ENCODE assay signal across 16 cellular contexts in the genomic region with DNA sequence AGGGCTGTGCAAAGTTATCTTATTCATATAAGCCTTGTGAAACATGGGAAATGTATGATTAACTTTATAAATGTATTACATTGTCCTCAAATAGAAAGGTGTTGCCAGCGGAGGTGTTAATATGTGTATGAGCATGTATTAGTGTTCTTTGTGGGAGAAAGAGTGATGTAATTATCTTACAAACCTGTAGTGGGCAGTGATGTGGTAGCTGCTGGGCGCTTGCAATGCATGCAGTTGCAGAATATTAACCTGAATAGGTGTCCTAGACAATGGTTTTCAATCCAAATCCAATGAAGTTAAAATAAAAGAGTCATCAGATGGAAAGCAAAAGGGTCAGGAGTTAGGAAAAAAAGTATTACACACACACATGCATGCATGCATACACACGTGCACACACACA.
DNase-seq lines count a peak whose midpoint lies in the region; ATAC-seq and TF ChIP-seq lines count a peak whose summit lies in the region.
"Had no signal": no experiment of that assay in that cellular context is flagged by ENCODE, and none has a peak within 500 bp of the region (broad histone marks: within the 10 kb centered on the region; RNA-seq: fewer than 3 reads in every experiment).

No MANE protein-coding gene starts in this region.

- H3K4me1 Mint-ChIP-seq in GM23338: no peaks in the 10 kb centered on the region
- H3K4me1 Mint-ChIP-seq: nephron had no signal

- H3K4me1 ChIP-seq in A673 (ENCODE audit: insufficient read depth, low read length, poor library complexity, severe bottlenecking) (no peaks in the 10 kb centered on the region), GM23338 (ENCODE audit: insufficient read depth) (no peaks in the 10 kb centered on the region), PC-3 (ENCODE audit: insufficient read depth, low read length) (peaks cover 8% of the 10 kb centered on the region), tibial artery (no peaks in the 10 kb centered on the region)

- CTCF ChIA-PET in A673 (lab: Charles Lee): no interaction called here
- CTCF ChIA-PET in PC-3 (lab: Charles Lee): interaction anchor here (0.6 kb wide), 1 partner anchor 75 kb away, joined by 9 read pairs; no protein-coding TSS in a partner anchor

- no peaks in the 10 kb centered on the region for H3K27me3 ChIP-seq in A673 (replicated peaks; ENCODE audit: insufficient read depth, low read depth, low read length, poor library complexity)
- no peaks in the 10 kb centered on the region for H3K27me3 ChIP-seq in GM23338 (ENCODE audit: insufficient read depth)
- no peaks in the 10 kb centered on the region for H3K27me3 ChIP-seq in PC-3 (ENCODE audit: low read length)
- H3K27me3 ChIP-seq in tibial artery: no peaks in the 10 kb centered on the region

- no peaks in the 10 kb centered on the region for H3K9me3 ChIP-seq in A673 (ENCODE audit: low read depth, low read length, poor library complexity, severe bottlenecking)
- no peaks in the 10 kb centered on the region for H3K9me3 ChIP-seq in PC-3 (ENCODE audit: low read length)
- no peaks in the 10 kb centered on the region for H3K9me3 ChIP-seq in tibial artery

- H3F3A ChIP-seq in GM23338 (replicated peaks; ENCODE audit: low read depth): no peaks in the 10 kb centered on the region
- no peaks in the 10 kb centered on the region for H3F3A ChIP-seq in PC-3 (ENCODE audit: low read length, unreplicated experiment)

- POLR2A ChIA-PET in A673 (lab: Charles Lee; ENCODE audit: low non-redundant PET): no interaction called here
- POLR2A ChIA-PET in PC-3 (lab: Charles Lee; ENCODE audit: unreplicated experiment): no interaction called here

- DNase-seq in A673 (ENCODE audit: low spot score): no peak
- peak; percentile 32 for DNase-seq in GM23338 (ENCODE audit: low spot score)
- DNase-seq in PC-3: peak; percentile 32
- no peak for DNase-seq in epithelial cell of proximal tubule (ENCODE audit: low read depth)
- no peak for DNase-seq in GM19238 (ENCODE audit: insufficient read length, low spot score)
- no peak for DNase-seq in tibial artery
- DNase-seq: CD4-positive, alpha-beta T cell; left colon; MV-4-11; stimulated activated CD4-positive, alpha-beta T cell treated with anti-CD3 and anti-CD28 coated beads, Interleukin-12 subunit alpha, Interleukin-12 subunit beta, amount 100 ng/mL, for 4 hours; stimulated activated CD8-positive, alpha-beta memory T cell treated with anti-CD3 and anti-CD28 coated beads, Interleukin-4, amount 100 ng/mL, for 48 hours had no signal

- no peaks in the 10 kb centered on the region for H3K27me3 Mint-ChIP-seq in GM23338 (ENCODE audit: insufficient read depth, low read depth, poor library complexity)
- H3K27me3 Mint-ChIP-seq: activated naive CD8-positive, alpha-beta T cell; CD4-positive, alpha-beta T cell; dendritic cell treated with granulocyte-macrophage colony-stimulating factor and Interleukin-4, amounts not matched to agents 40 ng/mL and 50 ng/mL, for 4 days had no signal

- no TSS peak for BruUV-seq in A673 (replicated peaks; lab: Mats Ljungman, UMichigan)
- BruUV-seq in PC-3 (replicated peaks; lab: Mats Ljungman, UMichigan): no TSS peak

- no peak overlapping the region for H3K27ac ChIP-seq in A673 (ENCODE audit: low read depth, low read length, poor library complexity, severe bottlenecking)
- H3K27ac ChIP-seq in GM23338 (ENCODE audit: low read depth): no peak overlapping the region
- no peak overlapping the region for H3K27ac ChIP-seq in PC-3 (ENCODE audit: low read length)
- H3K27ac ChIP-seq in tibial artery: no peak overlapping the region

- intact Hi-C loops in A673 (cut with micrococcal nuclease; ENCODE audit: unreplicated experiment): no loop called here
- intact Hi-C loops in PC-3 (cut with micrococcal nuclease): no loop called here
- intact Hi-C loops in tibial artery (cut with DNase I; ENCODE audit: low total_unique reads): no loop called here

- H3K36me3 ChIP-seq in A673 (ENCODE audit: insufficient read depth, low read length, poor library complexity, severe bottlenecking) (no peaks in the 10 kb centered on the region), GM23338 (ENCODE audit: insufficient read depth) (0 out of 2 replicates have a peak, but pooled peaks cover 3% of the 10 kb centered on the region), PC-3 (ENCODE audit: low read depth, low read length) (no peaks in the 10 kb centered on the region), tibial artery (no peaks in the 10 kb centered on the region)

- H3K27ac Mint-ChIP-seq in GM23338: no peak overlapping the region
- H3K27ac Mint-ChIP-seq: activated naive CD8-positive, alpha-beta T cell; CD4-positive, alpha-beta T cell; dendritic cell treated with granulocyte-macrophage colony-stimulating factor and Interleukin-4, amounts not matched to agents 40 ng/mL and 50 ng/mL, for 4 days; nephron had no signal

- H3K9me3 Mint-ChIP-seq in GM23338: peaks cover 17% of the 10 kb centered on the region
- H3K9me3 Mint-ChIP-seq: nephron had no signal

- H2AFZ ChIP-seq in GM23338: no peak overlapping the region
- H2AFZ ChIP-seq in PC-3 (ENCODE audit: low read length): no peak overlapping the region

- H3K9me2 ChIP-seq in GM23338 (ENCODE audit: insufficient read depth): peaks cover 8% of the 10 kb centered on the region; the same call in 1 of the 2 replicates
- H3K9me2 ChIP-seq in PC-3 (replicated peaks; ENCODE audit: low read length): no peaks in the 10 kb centered on the region

- ATAC-seq in GM23338: no peak; the same call in 2 of the 3 replicates
- no peak for ATAC-seq in PC-3
- ATAC-seq in GM21381 (IDR thresholded peaks at IDR 0.05; ENCODE audit: unreplicated experiment): no peak
- ATAC-seq in GM18907 (IDR thresholded peaks at IDR 0.05; ENCODE audit: unreplicated experiment): no peak
- ATAC-seq: left colon had no signal

- H3K4me3 Mint-ChIP-seq in GM23338: no peak overlapping the region
- H3K4me3 Mint-ChIP-seq: activated naive CD8-positive, alpha-beta T cell; CD4-positive, alpha-beta T cell; dendritic cell treated with granulocyte-macrophage colony-stimulating factor and Interleukin-4, amounts not matched to agents 40 ng/mL and 50 ng/mL, for 4 days; nephron had no signal

- H3K4me3 ChIP-seq in A673 (ENCODE audit: low read depth, low read length, poor library complexity, severe bottlenecking) (no peak overlapping the region), GM23338 (no peak overlapping the region), PC-3 (ENCODE audit: low read length) (no peak overlapping the region), epithelial cell of proximal tubule (ENCODE audit: low read depth, low read length) (no peak overlapping the region), tibial artery (no peak overlapping the region)

- H3K4me2 ChIP-seq in GM23338: no peak overlapping the region
- no peak overlapping the region for H3K4me2 ChIP-seq in PC-3 (ENCODE audit: low read length)

- peaks cover 22% of the 10 kb centered on the region for H3K36me3 Mint-ChIP-seq in GM23338 (ENCODE audit: low read depth)
- H3K36me3 Mint-ChIP-seq: activated naive CD8-positive, alpha-beta T cell had no signal

- H4K20me1 ChIP-seq in GM23338 (replicated peaks; ENCODE audit: insufficient read depth) (no peaks in the 10 kb centered on the region), PC-3 (ENCODE audit: low read length) (no peaks in the 10 kb centered on the region)

- no peaks in the 10 kb centered on the region for H3K79me2 ChIP-seq in GM23338 (replicated peaks; ENCODE audit: insufficient read depth)
- no peaks in the 10 kb centered on the region for H3K79me2 ChIP-seq in PC-3 (ENCODE audit: low read length)

- no peak overlapping the region for H3K9ac ChIP-seq in PC-3 (ENCODE audit: low read length)

- TF ChIP-seq CTCF in A673 (conservative IDR thresholded peaks at IDR 0.05; ENCODE audit: low read depth, low read length) (peak; percentile 32; the same call in 1 of the 2 replicates), GM23338 (conservative IDR thresholded peaks at IDR 0.05; ENCODE audit: low read depth in 2 of 2) (peak; percentile 59 to 60), PC-3 (conservative IDR thresholded peaks at IDR 0.05; ENCODE audit: low read depth, low read length) (peak; percentile 64), epithelial cell of proximal tubule (conservative IDR thresholded peaks at IDR 0.05; ENCODE audit: low read depth, low read length) (peak; percentile 42), tibial artery (IDR thresholded peaks at IDR 0.05) (no peak)

TF ChIP-seq in GM23338, 12 proteins besides CTCF, POLR2A, EP300 and RAD21 (continues in another document):
- TF ChIP-seq STAT1 (IDR thresholded peaks at IDR 0.05; ENCODE audit: unreplicated experiment): no peak
- TF ChIP-seq, protein P1, sequence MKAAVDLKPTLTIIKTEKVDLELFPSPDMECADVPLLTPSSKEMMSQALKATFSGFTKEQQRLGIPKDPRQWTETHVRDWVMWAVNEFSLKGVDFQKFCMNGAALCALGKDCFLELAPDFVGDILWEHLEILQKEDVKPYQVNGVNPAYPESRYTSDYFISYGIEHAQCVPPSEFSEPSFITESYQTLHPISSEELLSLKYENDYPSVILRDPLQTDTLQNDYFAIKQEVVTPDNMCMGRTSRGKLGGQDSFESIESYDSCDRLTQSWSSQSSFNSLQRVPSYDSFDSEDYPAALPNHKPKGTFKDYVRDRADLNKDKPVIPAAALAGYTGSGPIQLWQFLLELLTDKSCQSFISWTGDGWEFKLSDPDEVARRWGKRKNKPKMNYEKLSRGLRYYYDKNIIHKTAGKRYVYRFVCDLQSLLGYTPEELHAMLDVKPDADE (IDR thresholded peaks at IDR 0.05): no peak
- TF ChIP-seq CREB1 (CRISPR knock-in tag; IDR thresholded peaks at IDR 0.05; ENCODE audit: low read depth): no peak
- no peak for TF ChIP-seq ZNF331 (CRISPR knock-in tag; IDR thresholded peaks at IDR 0.05; ENCODE audit: low read depth)

Comparison
In these comparisons a context has a peak if more than half of its experiments do, and no peak if none do; other contexts are left out.
1. DNase-seq: peak in GM23338 (single experiment) and PC-3 (single experiment); none in A673 (single experiment), epithelial cell of proximal tubule (single experiment), GM19238 (single experiment) and tibial artery (0 of 2).
2. CTCF ChIP-seq: peak in A673 (single experiment), GM23338 (2 of 2), PC-3 (single experiment) and epithelial cell of proximal tubule (single experiment); none in tibial artery (0 of 2).